ENCODE assay signal across 1 cellular context in genomic region chr2:9097239-9097638, GRCh38.
TF ChIP-seq lines count a peak whose summit lies in the region.

No MANE protein-coding gene starts in this region.

TF ChIP-seq in GM23338, 12 proteins besides CTCF, POLR2A, EP300 and RAD21 (continued from another document):
- TF ChIP-seq ZNF462 (CRISPR knock-in tag; IDR thresholded peaks at IDR 0.05) = no peak
